Comparison of ENCODE assay signal across 25 cellular contexts in the genomic region with DNA sequence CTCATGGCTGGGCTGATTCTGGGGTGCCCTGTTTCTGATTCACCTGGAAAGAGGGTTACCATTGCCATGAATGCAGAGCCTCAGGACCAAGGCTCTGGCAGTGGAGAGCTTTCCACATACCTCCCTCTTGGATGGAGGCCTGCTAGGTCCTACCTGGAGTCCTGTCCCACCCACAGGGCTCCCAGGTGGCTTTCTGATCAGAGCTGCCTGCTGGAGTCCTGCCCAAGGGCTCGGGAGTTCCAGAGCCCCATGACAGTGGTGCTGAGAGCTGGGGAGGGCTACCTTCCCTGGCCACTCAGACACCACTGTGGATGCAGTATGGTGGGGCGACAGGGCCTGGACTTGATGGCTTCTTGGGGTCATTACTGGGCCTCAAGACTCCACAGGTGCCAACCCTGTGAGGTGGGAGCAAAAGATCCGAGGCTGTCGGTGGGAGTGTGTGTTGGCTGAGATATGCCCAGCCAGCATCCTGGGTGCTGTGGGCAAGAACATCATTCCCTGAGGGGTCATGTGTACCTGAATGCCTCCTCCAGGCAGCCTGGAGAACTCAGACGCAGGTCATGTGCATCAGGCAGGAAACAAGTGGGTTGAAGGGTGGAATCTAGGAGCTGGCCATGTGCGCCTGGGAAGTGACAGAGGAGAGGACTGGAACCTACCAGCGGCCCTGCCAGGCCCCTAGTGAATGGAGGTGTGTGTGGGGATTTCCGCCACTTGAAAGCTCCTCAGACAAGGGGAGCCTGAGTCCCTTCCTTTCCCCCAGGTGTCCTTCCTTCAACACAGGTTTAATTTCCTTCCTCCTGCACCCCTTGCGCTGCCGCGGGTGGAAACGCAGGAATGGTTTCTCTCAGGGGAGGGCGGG. TPM values are rescaled to one million over a fixed set of nuclear protein-coding genes. Genes with fewer than 3 reads are reported as not detected.
A peak's percentile ranks its signal among the peaks of the same experiment; 100 is the strongest.
DNase-seq lines count a peak whose midpoint lies in the region; ATAC-seq, FAIRE-seq and TF ChIP-seq lines count a peak whose summit lies in the region.
"Had no signal": no experiment of that assay in that cellular context is flagged by ENCODE, and none has a peak within 500 bp of the region (broad histone marks: within the 10 kb centered on the region; RNA-seq: fewer than 3 reads in every experiment).

No MANE protein-coding gene starts in this region.

- H3K4me1 ChIP-seq in CD8-positive, alpha-beta T cell (ENCODE audit: insufficient read depth, low read length) = peaks cover 26% of the 10 kb centered on the region
- H3K4me1 ChIP-seq in HUES48 (ENCODE audit: control insufficient read depth, insufficient read depth, low read length) (peaks cover 42% of the 10 kb centered on the region), endothelial cell of umbilical vein (ENCODE audit: control insufficient read depth, extremely low read depth, insufficient read depth, low read length) (no peaks in the 10 kb centered on the region)
- H3K4me1 ChIP-seq: SJCRH30 had no signal

- FAIRE-seq in endothelial cell of umbilical vein (lab: Jason Lieb, UNC) = no peak

- H3K27me3 Mint-ChIP-seq in CD8-positive, alpha-beta T cell (ENCODE audit: low read depth) = peaks cover 53% of the 10 kb centered on the region
- peaks cover 97% of the 10 kb centered on the region for H3K27me3 Mint-ChIP-seq in nephron (ENCODE audit: low read depth)
- H3K27me3 Mint-ChIP-seq in progenitor cell of endocrine pancreas = peaks cover 88% of the 10 kb centered on the region

- H3K4me1 Mint-ChIP-seq in CD8-positive, alpha-beta T cell (ENCODE audit: low read depth) = peaks cover 21% of the 10 kb centered on the region
- H3K4me1 Mint-ChIP-seq in nephron (peaks cover 5% of the 10 kb centered on the region), progenitor cell of endocrine pancreas (ENCODE audit: low read depth) (peaks cover 8% of the 10 kb centered on the region)

- ATAC-seq in CD8-positive, alpha-beta T cell = no peak
- no peak for ATAC-seq in HG03097 (IDR thresholded peaks at IDR 0.05; ENCODE audit: low FRiP score, unreplicated experiment)
- ATAC-seq in HG02981 (IDR thresholded peaks at IDR 0.05; ENCODE audit: unreplicated experiment) = no peak
- ATAC-seq: activated CD8-positive, alpha-beta memory T cell treated with anti-CD3 and anti-CD28 coated beads, Interleukin-2, amount 10 ng/mL, durations not matched to agents 7 days and 5 days; activated T-helper 17 cell treated with anti-CD3 and anti-CD28 coated beads, Interleukin-2, amount 50 U/mL, for 72 hours; gastrocnemius medialis; left cardiac atrium had no signal

- H3K4me2 ChIP-seq in endothelial cell of umbilical vein (ENCODE audit: insufficient read depth, low read length) = no peak overlapping the region

- no peaks in the 10 kb centered on the region for H3K36me3 ChIP-seq in CD8-positive, alpha-beta T cell (ENCODE audit: insufficient read depth, low read length)
- H3K36me3 ChIP-seq in HUES48 (ENCODE audit: control insufficient read depth, insufficient read depth, low read length) (no peaks in the 10 kb centered on the region), endothelial cell of umbilical vein (ENCODE audit: control insufficient read depth in 2 of 2, extremely low read depth in 1 of 2, insufficient read depth in 2 of 2, low read length in 2 of 2) (no peaks in the 10 kb centered on the region)
- H3K36me3 ChIP-seq: esophagus muscularis mucosa, gastrocnemius medialis, SJCRH30, thoracic aorta had no signal

- H2AFZ ChIP-seq in endothelial cell of umbilical vein (ENCODE audit: low read depth, low read length) = no peak overlapping the region
- H2AFZ ChIP-seq: GM23248 had no signal

- no peaks in the 10 kb centered on the region for H3K9me3 ChIP-seq in CD8-positive, alpha-beta T cell (ENCODE audit: low read length)
- H3K9me3 ChIP-seq in HUES48 (ENCODE audit: control insufficient read depth, insufficient read depth, low read length) (no peaks in the 10 kb centered on the region), endothelial cell of umbilical vein (replicated peaks; ENCODE audit: control insufficient read depth, insufficient read depth, low read length) (no peaks in the 10 kb centered on the region)
- H3K9me3 ChIP-seq: esophagus muscularis mucosa, gastrocnemius medialis, psoas muscle, SJCRH30, thoracic aorta had no signal

- POLR2A ChIA-PET in CD8-positive, alpha-beta T cell (lab: Charles Lee) = no interaction called here
- POLR2A ChIA-PET in endothelial cell of umbilical vein (lab: Charles Lee) = no interaction called here

- no peaks in the 10 kb centered on the region for H3K9me1 ChIP-seq in endothelial cell of umbilical vein (replicated peaks; ENCODE audit: control insufficient read depth, extremely low read depth, insufficient read depth, low read length)

- intact Hi-C loops in CD8-positive, alpha-beta T cell (cut with DNase I, micrococcal nuclease) = no loop called here
- intact Hi-C loops in endothelial cell of umbilical vein (cut with micrococcal nuclease) = loop anchor here (10.0 kb wide), 1 partner anchor 96 kb away; no protein-coding TSS in a partner anchor

- TF ChIP-seq POLR2A in endothelial cell of umbilical vein (IDR thresholded peaks at IDR 0.05; ENCODE audit: low read depth, low read length) = no peak

- no peaks in the 10 kb centered on the region for H3K9me3 Mint-ChIP-seq in CD8-positive, alpha-beta T cell
- no peaks in the 10 kb centered on the region for H3K9me3 Mint-ChIP-seq in nephron
- no peaks in the 10 kb centered on the region for H3K9me3 Mint-ChIP-seq in progenitor cell of endocrine pancreas (ENCODE audit: low read depth)
- H3K9me3 Mint-ChIP-seq: activated CD4-positive, alpha-beta T cell treated with anti-CD3 and anti-CD28 coated beads, Interleukin-2, amount 10 ng/mL, durations not matched to agents 24 days and 14 days; activated naive CD8-positive, alpha-beta T cell treated with anti-CD3 and anti-CD28 coated beads for 36 hours; activated T-helper 17 cell treated with anti-CD3 and anti-CD28 coated beads, Interleukin-2, amount 50 U/mL, for 72 hours had no signal

- no peak overlapping the region for H3K27ac Mint-ChIP-seq in CD8-positive, alpha-beta T cell
- no peak overlapping the region for H3K27ac Mint-ChIP-seq in nephron
- H3K27ac Mint-ChIP-seq in progenitor cell of endocrine pancreas = no peak overlapping the region
- H3K27ac Mint-ChIP-seq: activated CD4-positive, alpha-beta T cell treated with anti-CD3 and anti-CD28 coated beads, Interleukin-2, amount 10 ng/mL, durations not matched to agents 24 days and 14 days; activated CD8-positive, alpha-beta memory T cell treated with anti-CD3 and anti-CD28 coated beads, Interleukin-2, amount 10 ng/mL, durations not matched to agents 7 days and 5 days; activated naive CD8-positive, alpha-beta T cell treated with anti-CD3 and anti-CD28 coated beads for 36 hours; activated T-helper 17 cell treated with anti-CD3 and anti-CD28 coated beads, Interleukin-2, amount 50 U/mL, for 72 hours had no signal

- DNase-seq in CD8-positive, alpha-beta T cell = no peak
- DNase-seq in endothelial cell of umbilical vein (ENCODE audit: low read depth, low spot score) (no peak), foreskin fibroblast (no peak), progenitor cell of endocrine pancreas (ENCODE audit: low spot score, unreplicated experiment) (no peak)
- DNase-seq: activated CD4-positive, alpha-beta T cell treated with anti-CD3 and anti-CD28 coated beads, Interleukin-2, amount 10 ng/mL, durations not matched to agents 24 days and 14 days; activated CD8-positive, alpha-beta memory T cell treated with anti-CD3 and anti-CD28 coated beads, Interleukin-2, amount 10 ng/mL, durations not matched to agents 7 days and 5 days; activated naive CD8-positive, alpha-beta T cell treated with anti-CD3 and anti-CD28 coated beads for 36 hours; gastrocnemius medialis; GM23248; left cardiac atrium; NCI-H510A treated with DMSO at 0.1 percent for 48 hours; psoas muscle; SJCRH30; T-helper 1 cell had no signal

- dilution Hi-C loops in endothelial cell of umbilical vein (cut with MboI; ENCODE audit: extremely low pct_ligation_motif_present, low sequenced_read_pairs) = no loop called here

- no peaks in the 10 kb centered on the region for H3K36me3 Mint-ChIP-seq in CD8-positive, alpha-beta T cell
- H3K36me3 Mint-ChIP-seq in nephron (ENCODE audit: low read depth) = no peaks in the 10 kb centered on the region
- no peaks in the 10 kb centered on the region for H3K36me3 Mint-ChIP-seq in progenitor cell of endocrine pancreas (ENCODE audit: insufficient read depth)
- H3K36me3 Mint-ChIP-seq: activated CD8-positive, alpha-beta memory T cell treated with anti-CD3 and anti-CD28 coated beads, Interleukin-2, amount 10 ng/mL, durations not matched to agents 7 days and 5 days; activated naive CD8-positive, alpha-beta T cell treated with anti-CD3 and anti-CD28 coated beads for 36 hours had no signal

- H3K4me3 ChIP-seq in CD8-positive, alpha-beta T cell (ENCODE audit: low read depth, low read length) = no peak overlapping the region
- H3K4me3 ChIP-seq in HUES48 (ENCODE audit: low read depth, low read length) = peak overlapping the region; percentile 68; the same call in 1 of the 2 replicates
- no peak overlapping the region for H3K4me3 ChIP-seq in endothelial cell of umbilical vein (replicated peaks in 1 of 3; ENCODE audit: insufficient read depth in 1 of 3, low read depth in 1 of 3, low read length in 3 of 3)
- H3K4me3 ChIP-seq in foreskin fibroblast (ENCODE audit: low read depth in 1 of 2, low read length in 2 of 2) = no peak overlapping the region
- H3K4me3 ChIP-seq: esophagus muscularis mucosa, GM23248, psoas muscle, SJCRH30, thoracic aorta had no signal

- no peak overlapping the region for H3K27ac ChIP-seq in CD8-positive, alpha-beta T cell (ENCODE audit: low read depth, low read length)
- H3K27ac ChIP-seq in HUES48 (ENCODE audit: low read depth, low read length) = no peak overlapping the region
- H3K27ac ChIP-seq in endothelial cell of umbilical vein (ENCODE audit: insufficient read depth, low read depth, low read length) = no peak overlapping the region
- H3K27ac ChIP-seq: C4-2B, esophagus muscularis mucosa, gastrocnemius medialis, GM23248, psoas muscle, SJCRH30, thoracic aorta had no signal

- no peak for TF ChIP-seq CTCF in CD8-positive, alpha-beta T cell (IDR thresholded peaks at IDR 0.05)
- TF ChIP-seq CTCF in endothelial cell of umbilical vein (IDR thresholded peaks at IDR 0.05; ENCODE audit: extremely low read depth in 1 of 2, insufficient read depth in 1 of 2, low read depth in 1 of 2, low read length in 2 of 2) (no peak), nephron (IDR thresholded peaks at IDR 0.05; ENCODE audit: unreplicated experiment in 3 of 3) (no peak), foreskin fibroblast (IDR thresholded peaks at IDR 0.05; ENCODE audit: low read depth, low read length) (no peak), progenitor cell of endocrine pancreas (IDR thresholded peaks at IDR 0.05; ENCODE audit: unreplicated experiment) (no peak)

- H4K20me1 ChIP-seq in endothelial cell of umbilical vein (replicated peaks; ENCODE audit: control insufficient read depth, extremely low read depth, insufficient read depth, low read length) = no peaks in the 10 kb centered on the region

- CTCF ChIA-PET in CD8-positive, alpha-beta T cell (lab: Charles Lee) = no interaction called here
- CTCF ChIA-PET in endothelial cell of umbilical vein (lab: Charles Lee) = interaction anchor here (5.5 kb wide), 1 partner anchor 14 kb away, joined by 34 read pairs; no protein-coding TSS in a partner anchor

- H3K79me2 ChIP-seq in endothelial cell of umbilical vein (ENCODE audit: control insufficient read depth, insufficient read depth, low read length) = no peaks in the 10 kb centered on the region

- H3K27me3 ChIP-seq in CD8-positive, alpha-beta T cell (ENCODE audit: insufficient read depth, low read length) = peaks cover 41% of the 10 kb centered on the region
- H3K27me3 ChIP-seq in HUES48 (ENCODE audit: control insufficient read depth, insufficient read depth, low read length) (peaks cover 79% of the 10 kb centered on the region), endothelial cell of umbilical vein (ENCODE audit: control insufficient read depth in 2 of 2, insufficient read depth in 2 of 2, low read length in 2 of 2) (peaks cover 60 to 66% of the 10 kb centered on the region in 2 experiments)

- H3K9ac ChIP-seq in HUES48 (ENCODE audit: low read depth, low read length) (no peak overlapping the region), endothelial cell of umbilical vein (replicated peaks; ENCODE audit: extremely low read depth, insufficient read depth, low read length) (no peak overlapping the region)
- H3K9ac ChIP-seq: GM23248 had no signal

- peak overlapping the region; percentile 44 for H3K4me3 Mint-ChIP-seq in CD8-positive, alpha-beta T cell
- peak overlapping the region in 2 of 3 experiments; percentile 34 to 71 for H3K4me3 Mint-ChIP-seq in nephron
- no peak overlapping the region for H3K4me3 Mint-ChIP-seq in progenitor cell of endocrine pancreas (ENCODE audit: low read depth)
- H3K4me3 Mint-ChIP-seq: activated CD8-positive, alpha-beta memory T cell treated with anti-CD3 and anti-CD28 coated beads, Interleukin-2, amount 10 ng/mL, durations not matched to agents 7 days and 5 days; activated naive CD8-positive, alpha-beta T cell treated with anti-CD3 and anti-CD28 coated beads for 36 hours; activated T-helper 17 cell treated with anti-CD3 and anti-CD28 coated beads, Interleukin-2, amount 50 U/mL, for 72 hours had no signal

- no TSS peak for BruUV-seq in endothelial cell of umbilical vein (replicated peaks; lab: Mats Ljungman, UMichigan)

RNA-seq across cellular contexts. Expression of gene WNT3, which starts 2.3 kb away (rescaled TPM):
- not detected for total RNA-seq in CD8-positive, alpha-beta T cell
- total RNA-seq in endothelial cell of umbilical vein (2.0 and 2.1 TPM in 2 replicates), progenitor cell of endocrine pancreas (7.2 and 8.1 TPM in 2 replicates)
- 1.4 TPM in 2 replicates for polyA plus RNA-seq in endothelial cell of umbilical vein
- polyA plus RNA-seq in endothelial cell of umbilical vein (2011; cell fraction: cytosol; rRNA removed) = 1.1 and 1.2 TPM in 2 replicates
- 6.3 and 7.0 TPM in 2 replicates for polyA plus RNA-seq in endothelial cell of umbilical vein (2011; cell fraction: nucleus; rRNA removed)
- 2.1 and 2.4 TPM in 2 replicates for polyA plus RNA-seq in endothelial cell of umbilical vein (2012)
- polyA minus RNA-seq in endothelial cell of umbilical vein = 1.2 and 2.1 TPM in 2 replicates
- 1.8 TPM for polyA minus RNA-seq in endothelial cell of umbilical vein (2011; cell fraction: cytosol; rRNA and poly(A)+ RNA removed)
- polyA minus RNA-seq in endothelial cell of umbilical vein (2011; cell fraction: nucleus; rRNA and poly(A)+ RNA removed) = 0.82 and 1.1 TPM in 2 replicates
- total RNA-seq: activated CD8-positive, alpha-beta memory T cell treated with anti-CD3 and anti-CD28 coated beads, Interleukin-2, amount 10 ng/mL, durations not matched to agents 7 days and 5 days had no signal

RNA-seq across cellular contexts. Expression of gene WNT9B, which starts 30.6 kb away (rescaled TPM):
- not detected for total RNA-seq in CD8-positive, alpha-beta T cell
- not detected in 2 replicates for total RNA-seq in endothelial cell of umbilical vein
- not detected in 2 replicates for polyA plus RNA-seq in endothelial cell of umbilical vein
- not detected in 2 replicates for polyA plus RNA-seq in endothelial cell of umbilical vein (2011; cell fraction: cytosol; rRNA removed)
- not detected in 2 replicates for polyA plus RNA-seq in endothelial cell of umbilical vein (2011; cell fraction: nucleus; rRNA removed)
- not detected in 2 replicates for polyA plus RNA-seq in endothelial cell of umbilical vein (2012)
- not detected in 2 replicates for polyA minus RNA-seq in endothelial cell of umbilical vein
- not detected for polyA minus RNA-seq in endothelial cell of umbilical vein (2011; cell fraction: cytosol; rRNA and poly(A)+ RNA removed)
- polyA minus RNA-seq in endothelial cell of umbilical vein (2011; cell fraction: nucleus; rRNA and poly(A)+ RNA removed) = not detected in 2 replicates
- total RNA-seq in progenitor cell of endocrine pancreas = 0.98 and 2.4 TPM in 2 replicates
- total RNA-seq: activated CD4-positive, alpha-beta T cell treated with anti-CD3 and anti-CD28 coated beads, Interleukin-2, amount 10 ng/mL, durations not matched to agents 24 days and 14 days; activated CD8-positive, alpha-beta memory T cell treated with anti-CD3 and anti-CD28 coated beads, Interleukin-2, amount 10 ng/mL, durations not matched to agents 7 days and 5 days; activated naive CD8-positive, alpha-beta T cell treated with anti-CD3 and anti-CD28 coated beads for 36 hours; activated T-helper 17 cell treated with anti-CD3 and anti-CD28 coated beads, Interleukin-2, amount 50 U/mL, for 72 hours; GM23248; M059J; SJCRH30; skeletal muscle tissue had no signal
- polyA plus RNA-seq: AG04450, GM23248 had no signal
